Comparison of ENCODE assay signal across 1 cellular context in the genomic region with DNA sequence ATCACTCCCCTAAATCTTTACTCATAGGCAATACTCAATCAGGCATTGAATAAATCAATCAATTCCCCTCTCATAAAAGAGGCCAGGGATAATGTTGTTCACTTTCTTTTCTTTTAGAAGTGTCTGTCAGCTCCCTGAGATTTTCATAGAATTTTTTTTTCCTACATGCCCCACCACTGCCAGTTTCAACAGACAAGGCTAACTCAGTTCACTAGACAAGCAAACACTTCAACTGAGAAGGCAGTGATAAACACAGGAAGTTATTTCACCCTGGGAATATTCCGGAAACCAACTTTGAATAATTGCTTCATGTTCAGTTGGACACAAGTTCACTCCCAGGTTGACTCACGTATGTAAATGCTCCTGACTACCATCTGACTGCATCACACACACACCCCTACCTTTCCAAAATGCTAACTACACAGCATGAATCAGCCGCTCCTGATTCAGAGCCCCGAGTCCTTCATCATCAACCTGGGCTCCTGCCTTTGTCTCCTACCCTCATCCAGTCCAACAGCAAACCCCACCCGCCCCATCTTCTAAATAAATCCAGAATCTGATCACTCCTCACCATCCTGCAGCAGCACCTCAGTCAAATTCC.
A peak's percentile ranks its signal among the peaks of the same experiment; 100 is the strongest.
TF ChIP-seq lines count a peak whose summit lies in the region.

No MANE protein-coding gene starts in this region.

TF ChIP-seq in HepG2, 621 proteins besides CTCF, POLR2A, EP300 and RAD21 (continued from another document and continues in another):
- TF ChIP-seq, protein P1, sequence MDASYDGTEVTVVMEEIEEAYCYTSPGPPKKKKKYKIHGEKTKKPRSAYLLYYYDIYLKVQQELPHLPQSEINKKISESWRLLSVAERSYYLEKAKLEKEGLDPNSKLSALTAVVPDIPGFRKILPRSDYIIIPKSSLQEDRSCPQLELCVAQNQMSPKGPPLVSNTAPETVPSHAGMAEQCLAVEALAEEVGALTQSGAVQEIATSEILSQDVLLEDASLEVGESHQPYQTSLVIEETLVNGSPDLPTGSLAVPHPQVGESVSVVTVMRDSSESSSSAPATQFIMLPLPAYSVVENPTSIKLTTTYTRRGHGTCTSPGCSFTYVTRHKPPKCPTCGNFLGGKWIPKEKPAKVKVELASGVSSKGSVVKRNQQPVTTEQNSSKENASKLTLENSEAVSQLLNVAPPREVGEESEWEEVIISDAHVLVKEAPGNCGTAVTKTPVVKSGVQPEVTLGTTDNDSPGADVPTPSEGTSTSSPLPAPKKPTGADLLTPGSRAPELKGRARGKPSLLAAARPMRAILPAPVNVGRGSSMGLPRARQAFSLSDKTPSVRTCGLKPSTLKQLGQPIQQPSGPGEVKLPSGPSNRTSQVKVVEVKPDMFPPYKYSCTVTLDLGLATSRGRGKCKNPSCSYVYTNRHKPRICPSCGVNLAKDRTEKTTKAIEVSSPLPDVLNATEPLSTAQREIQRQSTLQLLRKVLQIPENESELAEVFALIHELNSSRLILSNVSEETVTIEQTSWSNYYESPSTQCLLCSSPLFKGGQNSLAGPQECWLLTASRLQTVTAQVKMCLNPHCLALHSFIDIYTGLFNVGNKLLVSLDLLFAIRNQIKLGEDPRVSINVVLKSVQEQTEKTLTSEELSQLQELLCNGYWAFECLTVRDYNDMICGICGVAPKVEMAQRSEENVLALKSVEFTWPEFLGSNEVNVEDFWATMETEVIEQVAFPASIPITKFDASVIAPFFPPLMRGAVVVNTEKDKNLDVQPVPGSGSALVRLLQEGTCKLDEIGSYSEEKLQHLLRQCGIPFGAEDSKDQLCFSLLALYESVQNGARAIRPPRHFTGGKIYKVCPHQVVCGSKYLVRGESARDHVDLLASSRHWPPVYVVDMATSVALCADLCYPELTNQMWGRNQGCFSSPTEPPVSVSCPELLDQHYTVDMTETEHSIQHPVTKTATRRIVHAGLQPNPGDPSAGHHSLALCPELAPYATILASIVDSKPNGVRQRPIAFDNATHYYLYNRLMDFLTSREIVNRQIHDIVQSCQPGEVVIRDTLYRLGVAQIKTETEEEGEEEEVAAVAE (CRISPR knock-in tag; IDR thresholded peaks at IDR 0.05; ENCODE audit: borderline replicate concordance), result 0 out of 2 replicates have a peak, but pooled peaks have one; percentile 36
- TF ChIP-seq HOXA3 (CRISPR knock-in tag; IDR thresholded peaks at IDR 0.05) (peak; percentile 62; the same call in 1 of the 2 replicates), ZFP36L2 (CRISPR knock-in tag; IDR thresholded peaks at IDR 0.05) (no peak), ZC3H13 (CRISPR knock-in tag; IDR thresholded peaks at IDR 0.05) (no peak), RXRB (CRISPR knock-in tag; IDR thresholded peaks at IDR 0.05; ENCODE audit: borderline replicate concordance) (peak; percentile 96), KDM6A (CRISPR knock-in tag; IDR thresholded peaks at IDR 0.05; ENCODE audit: low read depth) (peak; percentile 55), JUND (CRISPR knock-in tag; IDR thresholded peaks at IDR 0.05) (peak; percentile 72), JUNB (CRISPR knock-in tag; IDR thresholded peaks at IDR 0.05; ENCODE audit: borderline replicate concordance) (peak; percentile 33; the same call in 1 of the 2 replicates), IRF2 (CRISPR knock-in tag; IDR thresholded peaks at IDR 0.05) (peak; percentile 81), ZNF331 (CRISPR knock-in tag; IDR thresholded peaks at IDR 0.05) (peak; percentile 62), NR2C2 (CRISPR knock-in tag; IDR thresholded peaks at IDR 0.05; ENCODE audit: borderline replicate concordance) (peak; percentile 70), DNMT3B (CRISPR knock-in tag; conservative IDR thresholded peaks at IDR 0.05) (peak; percentile 81), FOXP1 (IDR thresholded peaks at IDR 0.05) (peak; percentile 82), FOXP1 (CRISPR knock-in tag; IDR thresholded peaks at IDR 0.05) (peak; percentile 88), SOX6 (IDR thresholded peaks at IDR 0.05) (no peak), SOX6 (CRISPR knock-in tag; IDR thresholded peaks at IDR 0.05) (peak; percentile 75; the same call in 1 of the 2 replicates), ZNF737 (CRISPR knock-in tag; IDR thresholded peaks at IDR 0.05; ENCODE audit: borderline replicate concordance) (no peak), ELF3 (CRISPR knock-in tag; IDR thresholded peaks at IDR 0.05) (peak; percentile 99), MTF1 (CRISPR knock-in tag; IDR thresholded peaks at IDR 0.05) (no peak), NONO (IDR thresholded peaks at IDR 0.05) (no peak), NONO (CRISPR knock-in tag; conservative IDR thresholded peaks at IDR 0.05) (no peak), RBM39 (IDR thresholded peaks at IDR 0.05; ENCODE audit: low read depth, low read length, poor library complexity, severe bottlenecking) (no peak), ISL2 (CRISPR knock-in tag; IDR thresholded peaks at IDR 0.05) (peak; percentile 71), MLLT10 (CRISPR knock-in tag; IDR thresholded peaks at IDR 0.05) (no peak), ZNF598 (CRISPR knock-in tag; IDR thresholded peaks at IDR 0.05; ENCODE audit: borderline replicate concordance) (no peak), NFIB (CRISPR knock-in tag; IDR thresholded peaks at IDR 0.05; ENCODE audit: borderline replicate concordance) (no peak), HNRNPLL (IDR thresholded peaks at IDR 0.05; ENCODE audit: low read depth, low read length, poor library complexity, severe bottlenecking) (no peak), ZNF17 (CRISPR knock-in tag; IDR thresholded peaks at IDR 0.05) (no peak), ZNF788 (CRISPR knock-in tag; IDR thresholded peaks at IDR 0.05; ENCODE audit: borderline replicate concordance) (no peak; the same call in 1 of the 2 replicates), STAG1 (CRISPR knock-in tag; IDR thresholded peaks at IDR 0.05) (no peak; the same call in none of the 2 replicates), SP1 (IDR thresholded peaks at IDR 0.05) (no peak), SP1 (CRISPR knock-in tag; IDR thresholded peaks at IDR 0.05) (no peak), ZKSCAN8 (CRISPR knock-in tag; IDR thresholded peaks at IDR 0.05; ENCODE audit: borderline replicate concordance) (peak; percentile 74; the same call in 1 of the 2 replicates), EHMT2 (IDR thresholded peaks at IDR 0.05; ENCODE audit: borderline replicate concordance, low read depth, low read length) (no peak), ZNF335 (CRISPR knock-in tag; IDR thresholded peaks at IDR 0.05) (peak; percentile 37; the same call in 1 of the 2 replicates), KLF16 (CRISPR knock-in tag; IDR thresholded peaks at IDR 0.05) (peak in 1 of 2 experiments; percentile 72; a peak in 2 of 4 replicates), SNAPC2 (CRISPR knock-in tag; IDR thresholded peaks at IDR 0.05) (peak; percentile 84; the same call in 1 of the 2 replicates), NAIF1 (CRISPR knock-in tag; IDR thresholded peaks at IDR 0.05; ENCODE audit: borderline replicate concordance) (0 out of 2 replicates have a peak, but pooled peaks have one; percentile 34), MAFK (conservative IDR thresholded peaks at IDR 0.05 in 1 of 2, IDR thresholded peaks at IDR 0.05 in 1 of 2; ENCODE audit: low read length in 2 of 2) (0 out of 4 replicates have a peak, but pooled peaks of 1 of the 2 experiments have one; percentile 3), HDAC2 (CRISPR knock-in tag; IDR thresholded peaks at IDR 0.05) (peak; percentile 81)
- TF ChIP-seq, protein P2, sequence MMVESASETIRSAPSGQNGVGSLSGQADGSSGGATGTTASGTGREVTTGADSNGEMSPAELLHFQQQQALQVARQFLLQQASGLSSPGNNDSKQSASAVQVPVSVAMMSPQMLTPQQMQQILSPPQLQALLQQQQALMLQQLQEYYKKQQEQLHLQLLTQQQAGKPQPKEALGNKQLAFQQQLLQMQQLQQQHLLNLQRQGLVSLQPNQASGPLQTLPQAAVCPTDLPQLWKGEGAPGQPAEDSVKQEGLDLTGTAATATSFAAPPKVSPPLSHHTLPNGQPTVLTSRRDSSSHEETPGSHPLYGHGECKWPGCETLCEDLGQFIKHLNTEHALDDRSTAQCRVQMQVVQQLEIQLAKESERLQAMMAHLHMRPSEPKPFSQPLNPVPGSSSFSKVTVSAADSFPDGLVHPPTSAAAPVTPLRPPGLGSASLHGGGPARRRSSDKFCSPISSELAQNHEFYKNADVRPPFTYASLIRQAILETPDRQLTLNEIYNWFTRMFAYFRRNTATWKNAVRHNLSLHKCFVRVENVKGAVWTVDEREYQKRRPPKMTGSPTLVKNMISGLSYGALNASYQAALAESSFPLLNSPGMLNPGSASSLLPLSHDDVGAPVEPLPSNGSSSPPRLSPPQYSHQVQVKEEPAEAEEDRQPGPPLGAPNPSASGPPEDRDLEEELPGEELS (CRISPR knock-in tag; IDR thresholded peaks at IDR 0.05), result peak; percentile 89
- TF ChIP-seq, protein P3, sequence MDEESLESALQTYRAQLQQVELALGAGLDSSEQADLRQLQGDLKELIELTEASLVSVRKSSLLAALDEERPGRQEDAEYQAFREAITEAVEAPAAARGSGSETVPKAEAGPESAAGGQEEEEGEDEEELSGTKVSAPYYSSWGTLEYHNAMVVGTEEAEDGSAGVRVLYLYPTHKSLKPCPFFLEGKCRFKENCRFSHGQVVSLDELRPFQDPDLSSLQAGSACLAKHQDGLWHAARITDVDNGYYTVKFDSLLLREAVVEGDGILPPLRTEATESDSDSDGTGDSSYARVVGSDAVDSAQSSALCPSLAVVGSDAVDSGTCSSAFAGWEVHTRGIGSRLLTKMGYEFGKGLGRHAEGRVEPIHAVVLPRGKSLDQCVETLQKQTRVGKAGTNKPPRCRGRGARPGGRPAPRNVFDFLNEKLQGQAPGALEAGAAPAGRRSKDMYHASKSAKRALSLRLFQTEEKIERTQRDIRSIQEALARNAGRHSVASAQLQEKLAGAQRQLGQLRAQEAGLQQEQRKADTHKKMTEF (CRISPR knock-in tag; IDR thresholded peaks at IDR 0.05), result peak; percentile 81; the same call in 1 of the 2 replicates
- TF ChIP-seq, protein P4, sequence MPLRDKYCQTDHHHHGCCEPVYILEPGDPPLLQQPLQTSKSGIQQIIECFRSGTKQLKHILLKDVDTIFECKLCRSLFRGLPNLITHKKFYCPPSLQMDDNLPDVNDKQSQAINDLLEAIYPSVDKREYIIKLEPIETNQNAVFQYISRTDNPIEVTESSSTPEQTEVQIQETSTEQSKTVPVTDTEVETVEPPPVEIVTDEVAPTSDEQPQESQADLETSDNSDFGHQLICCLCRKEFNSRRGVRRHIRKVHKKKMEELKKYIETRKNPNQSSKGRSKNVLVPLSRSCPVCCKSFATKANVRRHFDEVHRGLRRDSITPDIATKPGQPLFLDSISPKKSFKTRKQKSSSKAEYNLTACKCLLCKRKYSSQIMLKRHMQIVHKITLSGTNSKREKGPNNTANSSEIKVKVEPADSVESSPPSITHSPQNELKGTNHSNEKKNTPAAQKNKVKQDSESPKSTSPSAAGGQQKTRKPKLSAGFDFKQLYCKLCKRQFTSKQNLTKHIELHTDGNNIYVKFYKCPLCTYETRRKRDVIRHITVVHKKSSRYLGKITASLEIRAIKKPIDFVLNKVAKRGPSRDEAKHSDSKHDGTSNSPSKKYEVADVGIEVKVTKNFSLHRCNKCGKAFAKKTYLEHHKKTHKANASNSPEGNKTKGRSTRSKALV (CRISPR knock-in tag; IDR thresholded peaks at IDR 0.05), result peak; percentile 84
- TF ChIP-seq, protein P5, sequence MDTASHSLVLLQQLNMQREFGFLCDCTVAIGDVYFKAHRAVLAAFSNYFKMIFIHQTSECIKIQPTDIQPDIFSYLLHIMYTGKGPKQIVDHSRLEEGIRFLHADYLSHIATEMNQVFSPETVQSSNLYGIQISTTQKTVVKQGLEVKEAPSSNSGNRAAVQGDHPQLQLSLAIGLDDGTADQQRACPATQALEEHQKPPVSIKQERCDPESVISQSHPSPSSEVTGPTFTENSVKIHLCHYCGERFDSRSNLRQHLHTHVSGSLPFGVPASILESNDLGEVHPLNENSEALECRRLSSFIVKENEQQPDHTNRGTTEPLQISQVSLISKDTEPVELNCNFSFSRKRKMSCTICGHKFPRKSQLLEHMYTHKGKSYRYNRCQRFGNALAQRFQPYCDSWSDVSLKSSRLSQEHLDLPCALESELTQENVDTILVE (CRISPR knock-in tag; IDR thresholded peaks at IDR 0.05), result peak; percentile 46; the same call in 1 of the 2 replicates
- TF ChIP-seq, protein P6, sequence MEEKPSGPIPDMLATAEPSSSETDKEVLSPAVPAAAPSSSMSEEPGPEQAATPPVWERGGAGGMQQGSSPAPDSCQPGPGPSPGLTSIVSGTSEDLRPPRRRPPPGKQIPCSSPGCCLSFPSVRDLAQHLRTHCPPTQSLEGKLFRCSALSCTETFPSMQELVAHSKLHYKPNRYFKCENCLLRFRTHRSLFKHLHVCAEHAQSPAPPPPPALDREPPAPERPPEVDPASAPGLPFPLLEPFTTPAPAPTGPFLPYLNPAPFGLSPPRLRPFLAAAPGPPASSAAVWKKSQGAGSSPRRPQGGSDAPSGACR (CRISPR knock-in tag; IDR thresholded peaks at IDR 0.05), result no peak
- TF ChIP-seq, protein P7, sequence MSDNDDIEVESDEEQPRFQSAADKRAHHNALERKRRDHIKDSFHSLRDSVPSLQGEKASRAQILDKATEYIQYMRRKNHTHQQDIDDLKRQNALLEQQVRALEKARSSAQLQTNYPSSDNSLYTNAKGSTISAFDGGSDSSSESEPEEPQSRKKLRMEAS (IDR thresholded peaks at IDR 0.05), result 0 out of 2 replicates have a peak, but pooled peaks have one; percentile 8
- TF ChIP-seq, protein P8, sequence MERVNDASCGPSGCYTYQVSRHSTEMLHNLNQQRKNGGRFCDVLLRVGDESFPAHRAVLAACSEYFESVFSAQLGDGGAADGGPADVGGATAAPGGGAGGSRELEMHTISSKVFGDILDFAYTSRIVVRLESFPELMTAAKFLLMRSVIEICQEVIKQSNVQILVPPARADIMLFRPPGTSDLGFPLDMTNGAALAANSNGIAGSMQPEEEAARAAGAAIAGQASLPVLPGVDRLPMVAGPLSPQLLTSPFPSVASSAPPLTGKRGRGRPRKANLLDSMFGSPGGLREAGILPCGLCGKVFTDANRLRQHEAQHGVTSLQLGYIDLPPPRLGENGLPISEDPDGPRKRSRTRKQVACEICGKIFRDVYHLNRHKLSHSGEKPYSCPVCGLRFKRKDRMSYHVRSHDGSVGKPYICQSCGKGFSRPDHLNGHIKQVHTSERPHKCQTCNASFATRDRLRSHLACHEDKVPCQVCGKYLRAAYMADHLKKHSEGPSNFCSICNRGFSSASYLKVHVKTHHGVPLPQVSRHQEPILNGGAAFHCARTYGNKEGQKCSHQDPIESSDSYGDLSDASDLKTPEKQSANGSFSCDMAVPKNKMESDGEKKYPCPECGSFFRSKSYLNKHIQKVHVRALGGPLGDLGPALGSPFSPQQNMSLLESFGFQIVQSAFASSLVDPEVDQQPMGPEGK (CRISPR knock-in tag; IDR thresholded peaks at IDR 0.05), result peak; percentile 25; the same call in 1 of the 2 replicates
- TF ChIP-seq, protein P9, sequence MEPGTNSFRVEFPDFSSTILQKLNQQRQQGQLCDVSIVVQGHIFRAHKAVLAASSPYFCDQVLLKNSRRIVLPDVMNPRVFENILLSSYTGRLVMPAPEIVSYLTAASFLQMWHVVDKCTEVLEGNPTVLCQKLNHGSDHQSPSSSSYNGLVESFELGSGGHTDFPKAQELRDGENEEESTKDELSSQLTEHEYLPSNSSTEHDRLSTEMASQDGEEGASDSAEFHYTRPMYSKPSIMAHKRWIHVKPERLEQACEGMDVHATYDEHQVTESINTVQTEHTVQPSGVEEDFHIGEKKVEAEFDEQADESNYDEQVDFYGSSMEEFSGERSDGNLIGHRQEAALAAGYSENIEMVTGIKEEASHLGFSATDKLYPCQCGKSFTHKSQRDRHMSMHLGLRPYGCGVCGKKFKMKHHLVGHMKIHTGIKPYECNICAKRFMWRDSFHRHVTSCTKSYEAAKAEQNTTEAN (CRISPR knock-in tag; conservative IDR thresholded peaks at IDR 0.05), result peak; percentile 93
